ENCODE assay signal across 1 cellular context in the genomic region with DNA sequence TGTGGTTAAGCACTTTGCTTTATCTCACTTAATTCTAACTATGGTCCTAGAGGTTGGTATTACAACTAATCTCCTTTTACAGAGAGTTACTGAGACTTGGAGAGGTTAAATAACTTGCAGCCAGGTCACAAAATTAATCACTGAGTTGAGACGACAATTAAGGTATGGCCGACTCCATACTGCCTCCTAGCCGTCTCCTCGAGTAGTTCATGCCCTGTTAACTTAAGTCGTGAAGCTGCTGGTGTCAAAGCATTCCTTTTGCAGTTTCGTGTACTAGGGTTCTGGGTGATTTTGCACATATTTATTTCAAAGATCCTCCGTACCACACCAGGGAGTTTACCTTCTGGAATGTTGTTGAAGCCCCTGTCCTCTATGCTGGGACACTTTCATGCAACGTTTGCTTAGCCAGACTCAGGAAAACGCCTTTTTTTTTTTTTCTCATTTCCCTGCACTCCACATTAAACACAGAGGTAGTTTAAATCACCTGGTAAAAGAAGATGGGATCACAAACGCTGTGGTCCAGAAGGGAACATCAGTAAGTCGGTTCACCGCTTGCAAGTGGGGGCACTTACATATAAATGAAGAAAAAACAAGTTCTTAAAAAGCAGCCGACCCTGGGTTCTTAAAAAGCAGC.
TF ChIP-seq lines count a peak whose summit lies in the region.

No MANE protein-coding gene starts in this region.

TF ChIP-seq in endothelial cell of umbilical vein, 7 proteins besides CTCF, POLR2A, EP300 and RAD21 (continued from another document):
- TF ChIP-seq FOS (IDR thresholded peaks at IDR 0.05; ENCODE audit: borderline replicate concordance, insufficient read depth, low read length) = no peak
- no peak for TF ChIP-seq POLR2AphosphoS5 (IDR thresholded peaks at IDR 0.05; ENCODE audit: insufficient read depth, low read depth, low read length)
